Comparison of ENCODE assay signal across 8 cellular contexts in genomic region chr14:92106095-92106937, GRCh38. TPM values are rescaled to one million over a fixed set of nuclear protein-coding genes. Genes with fewer than 3 reads are reported as not detected.
DNase-seq lines count a peak whose midpoint lies in the region; ATAC-seq and TF ChIP-seq lines count a peak whose summit lies in the region.

TSS of gene ATXN3 (minus strand) at chr14:92106582. CDS start at chr14:92106552, 30 bp downstream.

- peak; percentile 94 for DNase-seq in DMS114 treated with DMSO at 0.1 percent for 48 hours (lab: John Stamatoyannopoulos, UW; ENCODE audit: unreplicated experiment)
- peak; percentile 87 for DNase-seq in HuH-7.5 (ENCODE audit: low spot score)
- peak; percentile 93 for DNase-seq in activated T-cell treated with anti-CD3 and anti-CD28 coated beads for 1 hour (ENCODE audit: low read depth)
- peak; percentile 99 for DNase-seq in epithelial cell of esophagus (ENCODE audit: low read depth)
- peak; percentile 83 to 92 for DNase-seq in stimulated activated CD8-positive, alpha-beta memory T cell treated with anti-CD3 and anti-CD28 coated beads, Interleukin-4, amount 100 ng/mL, for 1 hour (ENCODE audit: low read depth in 2 of 2, low spot score in 1 of 2)

- peak within 1 kb of the TSS; percentile 99 for H2AFZ ChIP-seq in OCI-LY3 (ENCODE audit: low read depth, low read length)

- no peaks in the 10 kb centered on the region for H3K36me3 ChIP-seq in OCI-LY3 (replicated peaks; ENCODE audit: low read depth, low read length)

- H4K20me1 ChIP-seq in OCI-LY3 (ENCODE audit: insufficient read depth, low read length) = no peaks in the 10 kb centered on the region; the same call in 1 of the 2 replicates

- H3K4me3 ChIP-seq in OCI-LY3 (ENCODE audit: low read length) (peak within 1 kb of the TSS; percentile 91), epithelial cell of esophagus (ENCODE audit: low read length) (peak within 1 kb of the TSS; percentile 96), mononuclear cell (ENCODE audit: low read length) (peak within 1 kb of the TSS; percentile 62)

- TF ChIP-seq CTCF in OCI-LY3 (IDR thresholded peaks at IDR 0.05; ENCODE audit: low read depth, low read length) (peak; percentile 67), epithelial cell of esophagus (IDR thresholded peaks at IDR 0.05; ENCODE audit: insufficient read depth, low read depth, low read length, missing control alignments) (peak; percentile 83)

- H3K27me3 ChIP-seq in OCI-LY3 (ENCODE audit: low read depth, low read length) = no peaks in the 10 kb centered on the region
- H3K27me3 ChIP-seq in mononuclear cell (ENCODE audit: insufficient read depth, low read length) = no peaks in the 10 kb centered on the region

- H3K4me2 ChIP-seq in OCI-LY3 (ENCODE audit: low read length) = peak within 1 kb of the TSS; percentile 87

- H3K9ac ChIP-seq in OCI-LY3 (ENCODE audit: low read length) = peak within 1 kb of the TSS; percentile 80

- peaks cover 37% of the 10 kb centered on the region for H3K79me2 ChIP-seq in OCI-LY3 (ENCODE audit: low read length)

- H3K9me3 ChIP-seq in OCI-LY3 (ENCODE audit: insufficient read depth, low read length) (no peaks in the 10 kb centered on the region), mononuclear cell (ENCODE audit: low read depth, low read length) (no peaks in the 10 kb centered on the region)

- peak; percentile 87 for ATAC-seq in GM21515 (IDR thresholded peaks at IDR 0.05; ENCODE audit: unreplicated experiment)

- peak within 1 kb of the TSS; percentile 54 for H3K27ac ChIP-seq in OCI-LY3 (ENCODE audit: low read length)

- H3K4me1 ChIP-seq in OCI-LY3 (ENCODE audit: low read length) (peaks cover 23% of the 10 kb centered on the region), mononuclear cell (ENCODE audit: insufficient read depth, low read length) (peaks cover 35% of the 10 kb centered on the region)

RNA-seq across cellular contexts. Expression of gene ATXN3, which starts in this region (rescaled TPM):
- total RNA-seq in mononuclear cell = 35.6 TPM

Comparison
In these comparisons a context has a peak if more than half of its experiments do, and no peak if none do; other contexts are left out.
1. Peak in every context shown above with its lines: DNase-seq, ATAC-seq, H3K4me3 ChIP-seq and H3K27ac ChIP-seq.